ENCODE assay signal across 10 cellular contexts in the genomic region with DNA sequence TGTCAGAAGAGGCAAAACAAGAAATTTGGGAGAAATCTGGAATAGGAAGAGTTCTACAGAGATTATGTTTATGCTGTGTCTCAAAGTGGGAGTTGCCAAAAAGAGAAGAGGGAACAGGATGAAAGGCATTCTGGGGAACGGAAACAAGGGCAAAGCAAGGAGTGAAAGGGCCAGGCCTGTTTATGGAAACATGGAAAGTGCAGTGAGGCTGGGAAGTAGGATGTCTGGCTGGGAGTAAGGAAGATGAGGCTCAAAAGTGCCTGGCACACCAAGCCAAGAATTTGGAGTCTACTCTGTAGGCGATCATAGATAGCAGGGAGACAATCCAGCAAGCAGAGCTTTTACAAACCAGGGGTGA. TPM values are rescaled to one million over a fixed set of nuclear protein-coding genes. Genes with fewer than 3 reads are reported as not detected.
DNase-seq lines count a peak whose midpoint lies in the region; ATAC-seq, FAIRE-seq and TF ChIP-seq lines count a peak whose summit lies in the region.
"Had no signal": no experiment of that assay in that cellular context is flagged by ENCODE, and none has a peak within 500 bp of the region (broad histone marks: within the 10 kb centered on the region; RNA-seq: fewer than 3 reads in every experiment).

No MANE protein-coding gene starts in this region.

- POLR2A ChIA-PET in HepG2 (lab: Yijun Ruan, JAX): interaction anchor here (3.2 kb wide), 1 partner anchor 42 kb away, joined by 42 read pairs; a partner anchor contains a TSS

- TF ChIP-seq EP300 in HepG2 (IDR thresholded peaks at IDR 0.05; ENCODE audit: low read depth in 2 of 2, low read length in 2 of 2) (no peak), HepG2 (CRISPR knock-in tag; IDR thresholded peaks at IDR 0.05; ENCODE audit: borderline replicate concordance) (no peak)

- H3K9ac ChIP-seq in HepG2 (ENCODE audit: insufficient read depth, low read depth, low read length) (peak overlapping the region; percentile 80; the same call in 1 of the 2 replicates), muscle layer of colon (ENCODE audit: low read length) (no peak overlapping the region)

- H3K36me3 Mint-ChIP-seq in activated naive CD8-positive, alpha-beta T cell treated with anti-CD3 and anti-CD28 coated beads, Interleukin-2, amount 50 U/mL, for 24 hours (ENCODE audit: low read depth): peaks cover 3% of the 10 kb centered on the region

- no peak overlapping the region for H2AFZ ChIP-seq in HepG2 (ENCODE audit: low read length)

- TF ChIP-seq RAD21 in HepG2 (CRISPR knock-in tag; IDR thresholded peaks at IDR 0.05): no peak

- peak overlapping the region; percentile 98 for H3K27ac ChIP-seq in HepG2 (ENCODE audit: extremely low read length, insufficient read depth, low read length)
- H3K27ac ChIP-seq in right lobe of liver: peak overlapping the region in 1 of 3 donors; percentile 6
- H3K27ac ChIP-seq in muscle layer of colon (ENCODE audit: low read depth, low read length): peak overlapping the region; percentile 8
- H3K27ac ChIP-seq in upper lobe of right lung: peak overlapping the region; percentile 96

- no TSS peak for BruUV-seq in HepG2 (replicated peaks; lab: Mats Ljungman, UMichigan)

- H3K27ac Mint-ChIP-seq in activated naive CD8-positive, alpha-beta T cell treated with anti-CD3 and anti-CD28 coated beads, Interleukin-2, amount 50 U/mL, for 24 hours: no peak overlapping the region

- peaks cover 15% of the 10 kb centered on the region for H3K4me1 Mint-ChIP-seq in activated naive CD8-positive, alpha-beta T cell treated with anti-CD3 and anti-CD28 coated beads, Interleukin-2, amount 50 U/mL, for 24 hours

- H3K4me3 ChIP-seq in HepG2 (replicated peaks in 1 of 3; ENCODE audit: insufficient read depth in 1 of 3, low read depth in 2 of 3, low read length in 3 of 3) (no peak overlapping the region), right lobe of liver (no peak overlapping the region), muscle layer of colon (ENCODE audit: low read depth in 1 of 2, low read length in 2 of 2) (no peak overlapping the region), upper lobe of right lung (no peak overlapping the region)

- in situ Hi-C loops in HepG2 (cut with HindIII; ENCODE audit: extremely low pct_ligation_motif_present, low pct_unique_long_range_greater_than_20kb): loop anchor here (10.0 kb wide), 1 partner anchor 62 kb away; no protein-coding TSS in a partner anchor

- H3K27me3 Mint-ChIP-seq in activated naive CD8-positive, alpha-beta T cell treated with anti-CD3 and anti-CD28 coated beads, Interleukin-2, amount 50 U/mL, for 24 hours: no peaks in the 10 kb centered on the region

- peak overlapping the region; percentile 97 for H3K4me3 Mint-ChIP-seq in activated naive CD8-positive, alpha-beta T cell treated with anti-CD3 and anti-CD28 coated beads, Interleukin-2, amount 50 U/mL, for 24 hours

- H3K27me3 ChIP-seq in HepG2 (ENCODE audit: control insufficient read depth in 1 of 2, insufficient read depth in 2 of 2, low read length in 2 of 2): no peaks in the 10 kb centered on the region
- no peaks in the 10 kb centered on the region for H3K27me3 ChIP-seq in right lobe of liver
- no peaks in the 10 kb centered on the region for H3K27me3 ChIP-seq in muscle layer of colon (ENCODE audit: control insufficient read depth in 1 of 2, insufficient read depth in 2 of 2, low read length in 2 of 2)
- no peaks in the 10 kb centered on the region for H3K27me3 ChIP-seq in upper lobe of right lung
- H3K27me3 ChIP-seq: Peyer's patch had no signal

- CTCF ChIA-PET in HepG2 (lab: Yijun Ruan, JAX; ENCODE audit: low intra/inter-chr PET ratio, low total read pairs): no interaction called here

- H3K36me3 ChIP-seq in HepG2 (replicated peaks in 1 of 2; ENCODE audit: control insufficient read depth in 1 of 2, insufficient read depth in 2 of 2, low read length in 2 of 2) (peaks cover 0 to 3% of the 10 kb centered on the region in 2 experiments; a peak in 1 of 5 replicates), right lobe of liver (no peaks in the 10 kb centered on the region), muscle layer of colon (ENCODE audit: insufficient read depth, low read length) (no peaks in the 10 kb centered on the region), upper lobe of right lung (no peaks in the 10 kb centered on the region)
- H3K36me3 ChIP-seq: Peyer's patch had no signal

- intact Hi-C loops in HepG2 (cut with micrococcal nuclease; ENCODE audit: unreplicated experiment): loop anchor here (5.0 kb wide), 1 partner anchor 50 kb away; no protein-coding TSS in a partner anchor
- intact Hi-C loops in right lobe of liver (cut with DNase I): no loop called here
- intact Hi-C loops in upper lobe of right lung (cut with DNase I): no loop called here

- H3K9me3 ChIP-seq in HepG2 (ENCODE audit: low read length): no peaks in the 10 kb centered on the region
- H3K9me3 ChIP-seq in right lobe of liver: no peaks in the 10 kb centered on the region
- no peaks in the 10 kb centered on the region for H3K9me3 ChIP-seq in muscle layer of colon (ENCODE audit: low read length)
- H3K9me3 ChIP-seq in upper lobe of right lung: no peaks in the 10 kb centered on the region
- H3K9me3 ChIP-seq: Peyer's patch had no signal

- no peaks in the 10 kb centered on the region for H3K9me3 Mint-ChIP-seq in activated naive CD8-positive, alpha-beta T cell treated with anti-CD3 and anti-CD28 coated beads, Interleukin-2, amount 50 U/mL, for 24 hours

- H4K20me1 ChIP-seq in HepG2 (ENCODE audit: insufficient read depth, low read length): no peaks in the 10 kb centered on the region

- no peak for FAIRE-seq in HepG2 (lab: Jason Lieb, UNC)

- TF ChIP-seq POLR2A in HepG2 (IDR thresholded peaks at IDR 0.05; ENCODE audit: insufficient read depth in 1 of 2, low read depth in 2 of 2, low read length in 2 of 2): no peak
- TF ChIP-seq POLR2A in right lobe of liver (IDR thresholded peaks at IDR 0.05): no peak

- DNase-seq in HepG2 (ENCODE audit: low spot score) (no peak), right lobe of liver (no peak), upper lobe of right lung (no peak), cerebellar cortex (ENCODE audit: low spot score) (no peak), GM19240 (ENCODE audit: insufficient read length, low spot score) (no peak)
- no peak for DNase-seq in activated naive CD8-positive, alpha-beta T cell treated with anti-CD3 and anti-CD28 coated beads, Interleukin-2, amount 50 U/mL, for 24 hours
- DNase-seq: NCI-H1048, Peyer's patch had no signal

- peaks cover 53% of the 10 kb centered on the region for H3K4me1 ChIP-seq in HepG2 (ENCODE audit: insufficient read depth, low read length)
- H3K4me1 ChIP-seq in right lobe of liver: peaks cover 0 to 6% (median 0%) of the 10 kb centered on the region in 4 donors
- H3K4me1 ChIP-seq in muscle layer of colon (ENCODE audit: insufficient read depth, low read length): no peaks in the 10 kb centered on the region
- H3K4me1 ChIP-seq in upper lobe of right lung: no peaks in the 10 kb centered on the region

- peaks cover 27% of the 10 kb centered on the region for H3K79me2 ChIP-seq in HepG2 (ENCODE audit: insufficient read depth, low read length)

- ATAC-seq in HepG2: no peak
- no peak for ATAC-seq in right lobe of liver
- no peak for ATAC-seq in activated naive CD8-positive, alpha-beta T cell treated with anti-CD3 and anti-CD28 coated beads, Interleukin-2, amount 50 U/mL, for 24 hours
- ATAC-seq in upper lobe of right lung: no peak
- no peak for ATAC-seq in HG03039 (IDR thresholded peaks at IDR 0.05; ENCODE audit: unreplicated experiment)

- TF ChIP-seq CTCF in HepG2 (CRISPR knock-in tag; IDR thresholded peaks at IDR 0.05) (no peak), right lobe of liver (IDR thresholded peaks at IDR 0.05) (no peak), upper lobe of right lung (IDR thresholded peaks at IDR 0.05) (no peak)

- H3K4me2 ChIP-seq in HepG2 (ENCODE audit: low read depth, low read length): peak overlapping the region; percentile 69

- WGBS in HepG2 (ENCODE audit: low lambda C conversion rate): 78% methylated on average over 2 of the region's 2 CpGs
- 47% methylated on average over 2 of the region's 2 CpGs for WGBS in right lobe of liver (ENCODE audit: insufficient coverage, low coverage, low lambda C conversion rate, missing lambda C conversion rate)

RNA-seq across cellular contexts. Expression of a gene that starts 1.8 kb away (rescaled TPM):
- total RNA-seq in HepG2 (2016; rRNA removed; fragmentation: Illumina TruSeq; extraction: Trizol): 28.5 and 50.0 TPM in 2 replicates
- 1.9 and 3.0 TPM in 2 replicates for total RNA-seq in HepG2 (2016; cell fraction: cytosol; rRNA removed; fragmentation: Illumina TruSeq; extraction: Trizol; ENCODE audit: low read depth)
- total RNA-seq in HepG2 (2016; cell fraction: insoluble cytoplasmic fraction; rRNA removed; fragmentation: Illumina TruSeq; extraction: Trizol): 27.7 and 47.4 TPM in 2 replicates
- 13.7 and 16.5 TPM in 2 replicates for total RNA-seq in HepG2 (2016; cell fraction: membrane; rRNA removed; fragmentation: Illumina TruSeq; extraction: Trizol)
- total RNA-seq in HepG2 (2016; cell fraction: nucleus; rRNA removed; fragmentation: Illumina TruSeq; extraction: Trizol): 27.4 and 28.7 TPM in 2 replicates
- 20.0 and 21.6 TPM in 2 replicates for polyA plus RNA-seq in HepG2 (2011; rRNA removed)
- polyA plus RNA-seq in HepG2 (2011; cell fraction: cytosol; rRNA removed): 7.2 and 9.7 TPM in 2 replicates
- polyA plus RNA-seq in HepG2 (2011; cell fraction: nucleus; rRNA removed): 20.0 and 20.3 TPM in 2 replicates
- 21.4 and 31.8 TPM in 2 replicates for polyA plus RNA-seq in HepG2 (2012)
- 1.6 and 1.7 TPM in 2 replicates for polyA plus RNA-seq in HepG2 (2016; cell fraction: cytosol; fragmentation: Illumina TruSeq; extraction: Trizol; ENCODE audit: low read depth)
- 34.8 and 35.0 TPM in 2 replicates for polyA plus RNA-seq in HepG2 (2016; cell fraction: insoluble cytoplasmic fraction; fragmentation: Illumina TruSeq; extraction: Trizol; ENCODE audit: low read depth)
- polyA plus RNA-seq in HepG2 (2016; cell fraction: membrane; fragmentation: Illumina TruSeq; extraction: Trizol; ENCODE audit: low read depth): 5.6 and 7.3 TPM in 2 replicates
- 38.2 and 39.5 TPM in 2 replicates for polyA plus RNA-seq in HepG2 (2016; cell fraction: nucleus; fragmentation: Illumina TruSeq; extraction: Trizol; ENCODE audit: insufficient read depth, low read depth)
- 108 and 117 TPM in 2 replicates for polyA minus RNA-seq in HepG2 (2011; rRNA and poly(A)+ RNA removed; ENCODE audit: low replicate concordance)
- 29.7 and 32.7 TPM in 2 replicates for polyA minus RNA-seq in HepG2 (2011; cell fraction: cytosol; rRNA and poly(A)+ RNA removed)
- polyA minus RNA-seq in HepG2 (2011; cell fraction: nucleus; rRNA and poly(A)+ RNA removed): 31.4 and 38.3 TPM in 2 replicates
- 10 to 100 TPM; 12.9 to 21.8 (median 18.9) TPM for total RNA-seq in right lobe of liver
- 38.6 TPM for total RNA-seq in upper lobe of right lung

RNA-seq across cellular contexts. Expression of a gene that starts 41.4 kb away (rescaled TPM):
- total RNA-seq in HepG2 (2016; rRNA removed; fragmentation: Illumina TruSeq; extraction: Trizol) (59.0 and 81.1 TPM in 2 replicates), right lobe of liver (10 to 100 TPM; 20.7 to 31.2 (median 25.5) TPM), upper lobe of right lung (28.4 TPM)
- 11.1 and 14.0 TPM in 2 replicates for total RNA-seq in HepG2 (2016; cell fraction: cytosol; rRNA removed; fragmentation: Illumina TruSeq; extraction: Trizol; ENCODE audit: low read depth)
- total RNA-seq in HepG2 (2016; cell fraction: insoluble cytoplasmic fraction; rRNA removed; fragmentation: Illumina TruSeq; extraction: Trizol): 49.0 and 74.0 TPM in 2 replicates
- 17.4 and 21.9 TPM in 2 replicates for total RNA-seq in HepG2 (2016; cell fraction: membrane; rRNA removed; fragmentation: Illumina TruSeq; extraction: Trizol)
- 29.5 and 35.5 TPM in 2 replicates for total RNA-seq in HepG2 (2016; cell fraction: nucleus; rRNA removed; fragmentation: Illumina TruSeq; extraction: Trizol)
- 20.9 and 30.1 TPM in 2 replicates for polyA plus RNA-seq in HepG2 (2011; rRNA removed)
- 10.1 and 15.8 TPM in 2 replicates for polyA plus RNA-seq in HepG2 (2011; cell fraction: cytosol; rRNA removed)
- polyA plus RNA-seq in HepG2 (2011; cell fraction: nucleus; rRNA removed): 4.5 and 5.8 TPM in 2 replicates
- polyA plus RNA-seq in HepG2 (2012): 36.7 and 39.9 TPM in 2 replicates
- 14.6 and 15.0 TPM in 2 replicates for polyA plus RNA-seq in HepG2 (2016; cell fraction: cytosol; fragmentation: Illumina TruSeq; extraction: Trizol; ENCODE audit: low read depth)
- polyA plus RNA-seq in HepG2 (2016; cell fraction: insoluble cytoplasmic fraction; fragmentation: Illumina TruSeq; extraction: Trizol; ENCODE audit: low read depth): 77.4 and 82.2 TPM in 2 replicates
- 14.6 and 17.0 TPM in 2 replicates for polyA plus RNA-seq in HepG2 (2016; cell fraction: membrane; fragmentation: Illumina TruSeq; extraction: Trizol; ENCODE audit: low read depth)
- 34.7 and 45.5 TPM in 2 replicates for polyA plus RNA-seq in HepG2 (2016; cell fraction: nucleus; fragmentation: Illumina TruSeq; extraction: Trizol; ENCODE audit: insufficient read depth, low read depth)
- polyA minus RNA-seq in HepG2 (2011; rRNA and poly(A)+ RNA removed; ENCODE audit: low replicate concordance): 3.2 and 15.5 TPM in 2 replicates
- 4.1 and 7.7 TPM in 2 replicates for polyA minus RNA-seq in HepG2 (2011; cell fraction: cytosol; rRNA and poly(A)+ RNA removed)
- polyA minus RNA-seq in HepG2 (2011; cell fraction: nucleus; rRNA and poly(A)+ RNA removed): 13.5 and 14.9 TPM in 2 replicates
